ENCODE assay signal across 8 cellular contexts in the genomic region with DNA sequence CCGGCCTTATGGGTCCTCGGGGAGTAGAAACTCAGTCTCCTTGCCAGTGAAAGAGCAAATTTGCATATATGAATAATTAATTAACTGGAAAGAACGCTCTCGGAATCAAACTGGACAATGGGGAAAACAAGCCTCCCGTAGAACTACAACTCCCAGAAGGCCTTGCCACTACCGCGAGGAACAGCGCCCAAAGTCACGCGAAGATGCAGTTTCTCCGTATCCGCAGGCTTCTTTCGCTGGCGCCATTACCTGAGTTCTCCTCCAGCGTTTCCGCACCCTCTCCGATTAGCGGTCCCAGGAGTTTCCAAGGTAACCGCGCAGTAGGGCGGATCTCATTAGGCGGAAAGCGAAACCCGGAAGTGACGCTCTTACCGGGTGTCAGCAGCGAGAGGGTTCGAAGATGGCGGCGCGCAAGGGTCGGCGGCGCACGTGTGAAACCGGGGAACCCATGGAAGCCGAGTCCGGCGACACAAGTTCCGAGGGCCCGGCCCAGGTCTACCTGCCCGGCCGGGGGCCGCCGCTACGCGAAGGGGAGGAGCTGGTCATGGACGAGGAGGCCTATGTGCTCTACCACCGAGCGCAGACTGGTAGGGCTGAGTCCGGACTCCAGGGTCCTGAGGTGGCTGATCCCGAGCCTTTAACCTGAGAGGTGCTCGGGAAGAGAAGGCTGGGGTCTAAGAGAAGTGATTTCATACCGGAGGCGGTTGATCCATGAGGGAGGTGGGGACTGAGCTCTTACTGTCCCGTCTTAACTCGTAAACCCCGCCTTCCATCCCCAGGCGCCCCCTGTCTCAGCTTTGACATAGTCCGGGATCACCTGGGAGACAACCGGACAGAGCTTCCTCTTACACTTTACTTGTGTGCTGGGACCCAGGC. TPM values are rescaled to one million over a fixed set of nuclear protein-coding genes. Genes with fewer than 3 reads are reported as not detected.
DNase-seq lines count a peak whose midpoint lies in the region; ATAC-seq, FAIRE-seq and TF ChIP-seq lines count a peak whose summit lies in the region.

A gene (plus strand): TSS at position 378 of the 876 bp plus-strand sequence. CDS start 23 bp downstream, at position 401.

- H3K4me3 ChIP-seq in OCI-LY3 (ENCODE audit: low read length) (peak within 1 kb of the TSS; percentile 83), endothelial cell of umbilical vein (replicated peaks in 1 of 3; ENCODE audit: insufficient read depth in 1 of 3, low read depth in 1 of 3, low read length in 3 of 3) (peak within 1 kb of the TSS; percentile 85 to 97 (median 86))

- no peaks in the 10 kb centered on the region for H4K20me1 ChIP-seq in OCI-LY3 (ENCODE audit: insufficient read depth, low read length)
- no peaks in the 10 kb centered on the region for H4K20me1 ChIP-seq in endothelial cell of umbilical vein (replicated peaks; ENCODE audit: control insufficient read depth, extremely low read depth, insufficient read depth, low read length)

- H2AFZ ChIP-seq in OCI-LY3 (ENCODE audit: low read depth, low read length) = peak within 1 kb of the TSS; percentile 60
- peak within 1 kb of the TSS; percentile 56 for H2AFZ ChIP-seq in endothelial cell of umbilical vein (ENCODE audit: low read depth, low read length)

- no peaks in the 10 kb centered on the region for H3K27me3 ChIP-seq in OCI-LY3 (ENCODE audit: low read depth, low read length)
- peaks cover 7 to 19% of the 10 kb centered on the region in 2 experiments for H3K27me3 ChIP-seq in endothelial cell of umbilical vein (ENCODE audit: control insufficient read depth in 2 of 2, insufficient read depth in 2 of 2, low read length in 2 of 2)

- H3K9ac ChIP-seq in OCI-LY3 (ENCODE audit: low read length) = peak within 1 kb of the TSS; percentile 84
- peak within 1 kb of the TSS; percentile 85 for H3K9ac ChIP-seq in endothelial cell of umbilical vein (replicated peaks; ENCODE audit: extremely low read depth, insufficient read depth, low read length)

- peak; percentile 100 for FAIRE-seq in endothelial cell of umbilical vein (lab: Jason Lieb, UNC)

- peak within 1 kb of the TSS; percentile 65 for H3K27ac ChIP-seq in OCI-LY3 (ENCODE audit: low read length)
- H3K27ac ChIP-seq in endothelial cell of umbilical vein (ENCODE audit: insufficient read depth, low read depth, low read length) = peak within 1 kb of the TSS; percentile 52

- intact Hi-C loops in endothelial cell of umbilical vein (cut with micrococcal nuclease) = loop anchor here (1.0 to 5.0 kb wide), 9 partner anchors 22 to 179 kb away; a partner anchor contains a TSS

- POLR2A ChIA-PET in endothelial cell of umbilical vein (lab: Charles Lee) = interaction anchor here (0.6 to 1.0 kb wide), 2 partner anchors 24 to 45 kb away, joined by 3 to 5 read pairs; no protein-coding TSS in a partner anchor

- in situ Hi-C loops in Caki2 (cut with HindIII; ENCODE audit: low pct_unique_long_range_greater_than_20kb, low sequenced_read_pairs) = no loop called here

- peak; percentile 10; the same call in 1 of the 2 replicates for TF ChIP-seq CTCF in OCI-LY3 (IDR thresholded peaks at IDR 0.05; ENCODE audit: low read depth, low read length)
- no peak for TF ChIP-seq CTCF in endothelial cell of umbilical vein (IDR thresholded peaks at IDR 0.05; ENCODE audit: extremely low read depth in 1 of 2, insufficient read depth in 1 of 2, low read depth in 1 of 2, low read length in 2 of 2)

- peaks cover 35% of the 10 kb centered on the region for H3K79me2 ChIP-seq in OCI-LY3 (ENCODE audit: low read length)
- H3K79me2 ChIP-seq in endothelial cell of umbilical vein (ENCODE audit: control insufficient read depth, insufficient read depth, low read length) = peaks cover 12% of the 10 kb centered on the region

- no peaks in the 10 kb centered on the region for H3K9me1 ChIP-seq in endothelial cell of umbilical vein (replicated peaks; ENCODE audit: control insufficient read depth, extremely low read depth, insufficient read depth, low read length)

- H3K4me2 ChIP-seq in OCI-LY3 (ENCODE audit: low read length) (peak within 1 kb of the TSS; percentile 70), endothelial cell of umbilical vein (ENCODE audit: insufficient read depth, low read length) (peak within 1 kb of the TSS; percentile 93)

- DNase-seq in Caki2 (ENCODE audit: low read depth) (peak; percentile 98), HuH-7 (ENCODE audit: low spot score) (peak; percentile 99), endothelial cell of umbilical vein (ENCODE audit: low read depth, low spot score) (peak; percentile 97), midbrain (lab: John Stamatoyannopoulos, UW) (peak; percentile 94)
- peak; percentile 92 for DNase-seq in activated CD8-positive, alpha-beta memory T cell treated with anti-CD3 and anti-CD28 coated beads, Interleukin-2, amount 50 U/mL, for 48 hours
- DNase-seq in stimulated activated CD8-positive, alpha-beta memory T cell treated with anti-CD3 and anti-CD28 coated beads, Interleukin-2, amount 100 ng/mL, for 1 hour (ENCODE audit: low read depth in 2 of 2) = peak; percentile 77 to 83

- peak; percentile 71 for TF ChIP-seq POLR2A in endothelial cell of umbilical vein (IDR thresholded peaks at IDR 0.05; ENCODE audit: low read depth, low read length)

- dilution Hi-C loops in endothelial cell of umbilical vein (cut with MboI; ENCODE audit: extremely low pct_ligation_motif_present, low sequenced_read_pairs) = no loop called here

- ATAC-seq in GM21447 (IDR thresholded peaks at IDR 0.05; ENCODE audit: unreplicated experiment) = peak; percentile 81

- H3K4me1 ChIP-seq in OCI-LY3 (ENCODE audit: low read length) (peaks cover 14% of the 10 kb centered on the region), endothelial cell of umbilical vein (ENCODE audit: control insufficient read depth, extremely low read depth, insufficient read depth, low read length) (peaks cover 17% of the 10 kb centered on the region)

- TSS peak; percentile 64 for BruUV-seq in endothelial cell of umbilical vein (replicated peaks; lab: Mats Ljungman, UMichigan)

- H3K36me3 ChIP-seq in OCI-LY3 (replicated peaks; ENCODE audit: low read depth, low read length) = peaks cover 26% of the 10 kb centered on the region
- peaks cover 0 to 17% of the 10 kb centered on the region in 2 experiments for H3K36me3 ChIP-seq in endothelial cell of umbilical vein (ENCODE audit: control insufficient read depth in 2 of 2, extremely low read depth in 1 of 2, insufficient read depth in 2 of 2, low read length in 2 of 2)

- no peaks in the 10 kb centered on the region for H3K9me3 ChIP-seq in OCI-LY3 (ENCODE audit: insufficient read depth, low read length)
- no peaks in the 10 kb centered on the region for H3K9me3 ChIP-seq in endothelial cell of umbilical vein (replicated peaks; ENCODE audit: control insufficient read depth, insufficient read depth, low read length)

- CTCF ChIA-PET in endothelial cell of umbilical vein (lab: Charles Lee) = interaction anchor here (0.7 to 2.4 kb wide), 24 partner anchors 11 to 143 kb away, joined by 3 to 52 read pairs (median 4); a partner anchor contains a TSS

TF ChIP-seq in endothelial cell of umbilical vein, 7 proteins besides CTCF, POLR2A, EP300 and RAD21:
- TF ChIP-seq GATA2 (IDR thresholded peaks at IDR 0.05; ENCODE audit: insufficient read depth, insufficient read length, low read depth, low read length) (no peak), MYC (IDR thresholded peaks at IDR 0.05; ENCODE audit: low read depth, low read length) (peak; percentile 68), FOS (IDR thresholded peaks at IDR 0.05; ENCODE audit: borderline replicate concordance, insufficient read depth, low read length) (no peak), POLR2AphosphoS5 (IDR thresholded peaks at IDR 0.05; ENCODE audit: insufficient read depth, low read depth, low read length) (peak; percentile 36)
- TF ChIP-seq, protein P1, sequence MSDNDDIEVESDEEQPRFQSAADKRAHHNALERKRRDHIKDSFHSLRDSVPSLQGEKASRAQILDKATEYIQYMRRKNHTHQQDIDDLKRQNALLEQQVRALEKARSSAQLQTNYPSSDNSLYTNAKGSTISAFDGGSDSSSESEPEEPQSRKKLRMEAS (IDR thresholded peaks at IDR 0.05; ENCODE audit: insufficient read depth, insufficient read length) = peak; percentile 93

RNA-seq across cellular contexts. Expression of the gene that starts here (rescaled TPM):
- total RNA-seq in Caki2 (2014; rRNA removed; shearing (Covaris generic); ENCODE audit: low replicate concordance) = 89.6 and 91.1 TPM in 2 replicates
- total RNA-seq in endothelial cell of umbilical vein = 52.7 and 52.8 TPM in 2 replicates
- 26.3 and 26.8 TPM in 2 replicates for polyA plus RNA-seq in endothelial cell of umbilical vein
- polyA plus RNA-seq in endothelial cell of umbilical vein (2011; cell fraction: cytosol; rRNA removed) = 24.3 and 29.0 TPM in 2 replicates
- polyA plus RNA-seq in endothelial cell of umbilical vein (2011; cell fraction: nucleus; rRNA removed) = 18.1 and 25.8 TPM in 2 replicates
- polyA plus RNA-seq in endothelial cell of umbilical vein (2012) = 30.6 and 31.3 TPM in 2 replicates
- 12.5 and 21.5 TPM in 2 replicates for polyA minus RNA-seq in endothelial cell of umbilical vein
- polyA minus RNA-seq in endothelial cell of umbilical vein (2011; cell fraction: cytosol; rRNA and poly(A)+ RNA removed) = 36.8 TPM
- polyA minus RNA-seq in endothelial cell of umbilical vein (2011; cell fraction: nucleus; rRNA and poly(A)+ RNA removed) = 9.3 and 11.5 TPM in 2 replicates

Comparison
In these comparisons a context has a peak if more than half of its experiments do, and no peak if none do; other contexts are left out.
1. Peak in every context shown above with its lines: DNase-seq, ATAC-seq, H3K4me3 ChIP-seq and H3K27ac ChIP-seq.